Comparison of ENCODE assay signal across 8 cellular contexts in the genomic region with DNA sequence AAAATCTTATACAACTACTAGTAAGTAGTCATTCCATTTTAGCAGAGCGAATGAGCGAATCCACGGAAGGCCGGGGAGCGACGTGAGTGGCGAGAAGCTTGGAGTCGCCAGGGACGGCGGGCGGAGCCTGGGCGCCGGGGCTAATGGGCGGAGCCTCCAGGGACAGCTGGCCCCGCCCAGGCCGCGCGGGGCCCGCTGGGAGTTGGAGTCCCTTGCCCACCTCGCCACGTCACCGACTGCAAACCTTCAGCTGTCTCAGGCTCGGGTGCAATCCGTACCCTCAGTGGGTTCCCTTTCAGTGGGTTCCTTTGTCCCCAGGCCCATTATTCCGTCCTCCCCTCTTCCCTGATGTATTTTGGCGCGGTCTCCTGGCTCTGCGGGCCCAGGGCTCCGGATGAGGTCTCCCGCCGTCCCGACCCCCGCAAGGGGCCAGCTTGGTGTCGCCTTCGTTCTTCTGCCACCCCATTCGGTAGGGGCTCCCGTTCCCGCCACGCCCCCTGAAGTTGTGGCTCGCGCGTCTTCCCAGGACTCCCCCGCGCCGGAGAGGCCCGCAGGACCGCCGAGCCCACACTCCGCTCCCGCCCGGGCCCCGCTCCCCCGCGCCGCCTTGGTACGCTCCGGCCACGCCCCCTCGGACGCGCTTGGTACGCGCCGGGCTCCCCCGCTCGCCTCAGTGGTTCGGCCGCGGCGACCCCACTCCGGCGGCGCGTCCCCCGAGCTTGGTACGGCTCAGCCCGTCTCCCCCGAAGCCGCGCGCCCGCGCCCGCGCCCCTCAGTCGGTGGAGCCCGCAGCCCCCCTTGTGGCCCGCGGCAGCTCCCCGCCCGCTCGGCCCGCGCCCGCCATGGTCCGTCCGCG. TPM values are rescaled to one million over a fixed set of nuclear protein-coding genes. Genes with fewer than 3 reads are reported as not detected.
DNase-seq lines count a peak whose midpoint lies in the region; ATAC-seq and TF ChIP-seq lines count a peak whose summit lies in the region.

A gene (plus strand): TSS at position 673 of the 856 bp plus-strand sequence.

- H4K20me1 ChIP-seq in PC-9 (ENCODE audit: insufficient read depth) = peaks cover 38% of the 10 kb centered on the region

- H3K36me3 ChIP-seq in PC-9 (ENCODE audit: low read depth) (no peaks in the 10 kb centered on the region), muscle layer of duodenum (ENCODE audit: control insufficient read depth in 1 of 2, insufficient read depth in 2 of 2, low read length in 2 of 2) (peaks cover 3 to 8% of the 10 kb centered on the region in 2 donors)

- H3K4me1 ChIP-seq in PC-9 (replicated peaks; ENCODE audit: insufficient read depth) = peaks cover 37% of the 10 kb centered on the region
- H3K4me1 ChIP-seq in muscle layer of duodenum (ENCODE audit: control insufficient read depth in 1 of 2, insufficient read depth in 2 of 2, low read length in 2 of 2) = peaks cover 17 to 21% of the 10 kb centered on the region in 2 donors

- peak within 1 kb of the TSS; percentile 85 for H3K4me3 Mint-ChIP-seq in activated T-cell treated with anti-CD3 and anti-CD28 coated beads, Interleukin-2, amount 50 U/mL, for 24 hours

- peak within 1 kb of the TSS; percentile 95 for H3K4me2 ChIP-seq in PC-9

- CTCF ChIA-PET in PC-9 (lab: Charles Lee) = interaction anchor here (0.6 to 1.1 kb wide), 3 partner anchors 10 to 31 kb away, joined by 6 to 21 read pairs (median 7); no protein-coding TSS in a partner anchor

- H3K27me3 ChIP-seq in PC-9 (ENCODE audit: insufficient read depth, low read depth) (no peaks in the 10 kb centered on the region), muscle layer of duodenum (ENCODE audit: low read depth, low read length) (no peaks in the 10 kb centered on the region)

- H3K27ac ChIP-seq in PC-9 (peak within 1 kb of the TSS; percentile 90), muscle layer of duodenum (ENCODE audit: low read length) (peak within 1 kb of the TSS; percentile 95)

- POLR2A ChIA-PET in PC-9 (lab: Charles Lee; ENCODE audit: unreplicated experiment) = interaction anchor here (0.6 to 1.2 kb wide), 5 partner anchors 19 to 858 kb away, joined by 3 to 20 read pairs (median 3); a partner anchor contains a TSS

- H3K9me3 Mint-ChIP-seq in activated T-cell treated with anti-CD3 and anti-CD28 coated beads, Interleukin-2, amount 50 U/mL, for 24 hours = peaks cover 10% of the 10 kb centered on the region

- peaks cover 56% of the 10 kb centered on the region for H3K79me2 ChIP-seq in PC-9 (ENCODE audit: low read depth)

- peak; percentile 61 for ATAC-seq in GM21619 (IDR thresholded peaks at IDR 0.05; ENCODE audit: unreplicated experiment)
- ATAC-seq in esophagus mucosa = peak; percentile 87

- H3K27ac Mint-ChIP-seq in activated T-cell treated with anti-CD3 and anti-CD28 coated beads, Interleukin-2, amount 50 U/mL, for 24 hours = peak within 1 kb of the TSS; percentile 97

- H3F3A ChIP-seq in PC-9 (ENCODE audit: insufficient read depth, low read depth) = peaks cover 67% of the 10 kb centered on the region; the same call in 1 of the 2 replicates

- peaks cover 25% of the 10 kb centered on the region for H3K36me3 Mint-ChIP-seq in activated T-cell treated with anti-CD3 and anti-CD28 coated beads, Interleukin-2, amount 50 U/mL, for 24 hours (ENCODE audit: low read depth)

- DNase-seq in DMS 273 treated with DMSO at 0.1 percent for 48 hours (lab: John Stamatoyannopoulos, UW) = peak; percentile 65
- peak; percentile 92 for DNase-seq in KBM-7
- DNase-seq in PC-9 = peak; percentile 76 to 92
- peak; percentile 94 for DNase-seq in activated T-cell treated with anti-CD3 and anti-CD28 coated beads, Interleukin-2, amount 50 U/mL, for 24 hours
- peak; percentile 69 for DNase-seq in stimulated activated CD8-positive, alpha-beta memory T cell treated with anti-CD3 and anti-CD28 coated beads, Interleukin-7, amount 100 ng/mL, for 24 hours (ENCODE audit: low read depth)

- no peaks in the 10 kb centered on the region for H3K27me3 Mint-ChIP-seq in activated T-cell treated with anti-CD3 and anti-CD28 coated beads, Interleukin-2, amount 50 U/mL, for 24 hours

- in situ Hi-C loops in KBM-7 (cut with MboI; ENCODE audit: low pct_unique_long_range_greater_than_20kb, low sequenced_read_pairs) = no loop called here

- H3K9me2 ChIP-seq in PC-9 (ENCODE audit: insufficient read depth) = no peaks in the 10 kb centered on the region

- intact Hi-C loops in PC-9 (cut with micrococcal nuclease; ENCODE audit: unreplicated experiment) = loop anchor here (1.0 kb wide), 1 partner anchor 33 kb away; no protein-coding TSS in a partner anchor

- H3K9me3 ChIP-seq in PC-9 (ENCODE audit: insufficient read depth, low read depth) = no peaks in the 10 kb centered on the region
- no peaks in the 10 kb centered on the region for H3K9me3 ChIP-seq in muscle layer of duodenum (ENCODE audit: control insufficient read depth in 1 of 2, low read length in 2 of 2)

- peak within 1 kb of the TSS; percentile 97 for H2AFZ ChIP-seq in PC-9

- TSS peak; percentile 57 for BruUV-seq in PC-9 (replicated peaks; lab: Mats Ljungman, UMichigan)

- H3K4me3 ChIP-seq in PC-9 (peak within 1 kb of the TSS; percentile 99), muscle layer of duodenum (ENCODE audit: low read depth in 1 of 2, low read length in 2 of 2) (peak within 1 kb of the TSS; percentile 66 to 87)

- TF ChIP-seq CTCF in PC-9 (conservative IDR thresholded peaks at IDR 0.05) = no peak

- H3K4me1 Mint-ChIP-seq in activated T-cell treated with anti-CD3 and anti-CD28 coated beads, Interleukin-2, amount 50 U/mL, for 24 hours (ENCODE audit: low read depth) = peaks cover 45% of the 10 kb centered on the region

RNA-seq across cellular contexts. Expression of the gene that starts here (rescaled TPM):
- total RNA-seq in PC-9 (2021) = 151 and 155 TPM in 2 replicates
- 58.5 TPM for total RNA-seq in esophagus mucosa

Comparison
In these comparisons a context has a peak if more than half of its experiments do, and no peak if none do; other contexts are left out.
1. Peak in every context shown above with its lines: DNase-seq, ATAC-seq, H3K4me3 ChIP-seq and H3K27ac ChIP-seq.